In the genomic region with DNA sequence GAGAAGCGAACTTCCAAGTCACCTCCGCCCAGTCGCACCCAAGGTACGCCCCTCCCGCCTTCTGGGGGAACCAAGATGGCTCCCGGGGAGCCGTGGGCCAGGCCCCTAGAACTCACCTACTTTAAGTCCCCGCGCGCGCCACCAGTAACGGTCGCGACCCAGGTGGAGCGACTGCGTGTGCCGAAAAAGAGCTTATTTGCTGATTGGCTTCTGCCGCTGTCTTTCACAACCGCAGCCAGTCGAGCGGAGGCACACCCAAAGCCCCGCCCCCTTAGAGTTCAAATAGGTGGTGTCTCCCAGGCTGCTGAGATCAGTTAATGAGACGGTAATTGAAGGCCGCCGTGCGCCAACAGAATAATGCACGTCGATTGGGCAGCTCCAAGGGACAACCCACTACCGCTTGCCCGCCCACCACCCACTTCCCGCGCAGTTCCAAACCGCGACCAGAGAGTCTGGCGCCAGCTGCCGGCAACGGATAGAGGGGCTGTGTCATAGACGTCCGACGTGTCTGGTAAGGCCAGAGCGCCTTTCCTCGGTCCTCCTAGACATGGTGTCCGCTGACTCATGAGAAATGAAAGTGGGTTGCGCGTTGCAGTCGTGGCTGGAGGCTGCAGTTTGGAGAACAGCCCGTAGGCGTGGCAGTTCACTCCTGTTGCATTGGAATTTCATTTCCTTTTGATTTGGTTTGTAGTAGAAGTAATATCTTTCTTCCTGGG, we compare ENCODE assay signal across 1 cellular context.
TF ChIP-seq lines count a peak whose summit lies in the region.

A gene with protein sequence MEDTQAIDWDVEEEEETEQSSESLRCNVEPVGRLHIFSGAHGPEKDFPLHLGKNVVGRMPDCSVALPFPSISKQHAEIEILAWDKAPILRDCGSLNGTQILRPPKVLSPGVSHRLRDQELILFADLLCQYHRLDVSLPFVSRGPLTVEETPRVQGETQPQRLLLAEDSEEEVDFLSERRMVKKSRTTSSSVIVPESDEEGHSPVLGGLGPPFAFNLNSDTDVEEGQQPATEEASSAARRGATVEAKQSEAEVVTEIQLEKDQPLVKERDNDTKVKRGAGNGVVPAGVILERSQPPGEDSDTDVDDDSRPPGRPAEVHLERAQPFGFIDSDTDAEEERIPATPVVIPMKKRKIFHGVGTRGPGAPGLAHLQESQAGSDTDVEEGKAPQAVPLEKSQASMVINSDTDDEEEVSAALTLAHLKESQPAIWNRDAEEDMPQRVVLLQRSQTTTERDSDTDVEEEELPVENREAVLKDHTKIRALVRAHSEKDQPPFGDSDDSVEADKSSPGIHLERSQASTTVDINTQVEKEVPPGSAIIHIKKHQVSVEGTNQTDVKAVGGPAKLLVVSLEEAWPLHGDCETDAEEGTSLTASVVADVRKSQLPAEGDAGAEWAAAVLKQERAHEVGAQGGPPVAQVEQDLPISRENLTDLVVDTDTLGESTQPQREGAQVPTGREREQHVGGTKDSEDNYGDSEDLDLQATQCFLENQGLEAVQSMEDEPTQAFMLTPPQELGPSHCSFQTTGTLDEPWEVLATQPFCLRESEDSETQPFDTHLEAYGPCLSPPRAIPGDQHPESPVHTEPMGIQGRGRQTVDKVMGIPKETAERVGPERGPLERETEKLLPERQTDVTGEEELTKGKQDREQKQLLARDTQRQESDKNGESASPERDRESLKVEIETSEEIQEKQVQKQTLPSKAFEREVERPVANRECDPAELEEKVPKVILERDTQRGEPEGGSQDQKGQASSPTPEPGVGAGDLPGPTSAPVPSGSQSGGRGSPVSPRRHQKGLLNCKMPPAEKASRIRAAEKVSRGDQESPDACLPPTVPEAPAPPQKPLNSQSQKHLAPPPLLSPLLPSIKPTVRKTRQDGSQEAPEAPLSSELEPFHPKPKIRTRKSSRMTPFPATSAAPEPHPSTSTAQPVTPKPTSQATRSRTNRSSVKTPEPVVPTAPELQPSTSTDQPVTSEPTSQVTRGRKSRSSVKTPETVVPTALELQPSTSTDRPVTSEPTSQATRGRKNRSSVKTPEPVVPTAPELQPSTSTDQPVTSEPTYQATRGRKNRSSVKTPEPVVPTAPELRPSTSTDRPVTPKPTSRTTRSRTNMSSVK (N-terminal part only) (minus strand): TSS at position 153 of the 716 bp plus-strand sequence. CDS start 2,106 bp downstream, outside the sequence.

TF ChIP-seq in K562, 482 proteins besides CTCF, POLR2A, EP300 and RAD21 (continued from another document and continues in another):
- TF ChIP-seq SNAPC5 (CRISPR knock-in tag; IDR thresholded peaks at IDR 0.05) (no peak), NCOA2 (IDR thresholded peaks at IDR 0.05; ENCODE audit: partially characterized antibody in 2 of 2) (no peak), XRCC5 (IDR thresholded peaks at IDR 0.05; ENCODE audit: low read depth, low read length) (peak; percentile 95), KLF6 (CRISPR knock-in tag; IDR thresholded peaks at IDR 0.05; ENCODE audit: borderline replicate concordance) (peak; percentile 96), ZBTB11 (CRISPR knock-in tag; IDR thresholded peaks at IDR 0.05) (peak in 1 of 3 experiments; percentile 57; a peak in 1 of 6 replicates), BACH1 (tag; IDR thresholded peaks at IDR 0.05) (peak; percentile 95), TAF1 (IDR thresholded peaks at IDR 0.05; ENCODE audit: control insufficient read depth, extremely low read depth, insufficient read depth, low read length, severe bottlenecking) (peak; percentile 96), ZFP30 (CRISPR knock-in tag; IDR thresholded peaks at IDR 0.05; ENCODE audit: borderline replicate concordance) (no peak), MAFK (IDR thresholded peaks at IDR 0.05; ENCODE audit: low read length) (peak; percentile 98), E2F5 (CRISPR knock-in tag; IDR thresholded peaks at IDR 0.05) (peak; percentile 83; the same call in 1 of the 2 replicates), ZNF655 (CRISPR knock-in tag; IDR thresholded peaks at IDR 0.05) (no peak), MBD2 (IDR thresholded peaks at IDR 0.05; ENCODE audit: borderline replicate concordance, low read depth) (peak; percentile 95), RB1 (IDR thresholded peaks at IDR 0.05; ENCODE audit: low read depth) (peak; percentile 100), GATA2 (CRISPR knock-in tag; IDR thresholded peaks at IDR 0.05) (peak; percentile 20; the same call in 1 of the 2 replicates), HDAC1 (IDR thresholded peaks at IDR 0.05) (peak in 1 of 2 experiments; percentile 82; a peak in 2 of 4 replicates), ZBTB40 (IDR thresholded peaks at IDR 0.05) (no peak), ZBTB40 (CRISPR knock-in tag; IDR thresholded peaks at IDR 0.05) (no peak), ZNF282 (CRISPR knock-in tag; IDR thresholded peaks at IDR 0.05) (no peak), ZNF778 (CRISPR knock-in tag; IDR thresholded peaks at IDR 0.05) (no peak), TEAD4 (IDR thresholded peaks at IDR 0.05; ENCODE audit: low read length) (peak; percentile 66), TEAD4 (CRISPR knock-in tag; IDR thresholded peaks at IDR 0.05; ENCODE audit: borderline replicate concordance) (no peak), TFAP4 (CRISPR knock-in tag; IDR thresholded peaks at IDR 0.05; ENCODE audit: borderline replicate concordance) (peak; percentile 100), FIP1L1 (IDR thresholded peaks at IDR 0.05; ENCODE audit: low read depth, low read length, poor library complexity, severe bottlenecking) (no peak), MXI1 (IDR thresholded peaks at IDR 0.05; ENCODE audit: low read depth, low read length) (no peak; the same call in 1 of the 2 replicates), ZNF431 (CRISPR knock-in tag; IDR thresholded peaks at IDR 0.05) (0 out of 2 replicates have a peak, but pooled peaks have one; percentile 63), ETV5 (CRISPR knock-in tag; IDR thresholded peaks at IDR 0.05; ENCODE audit: low read depth) (peak; percentile 94), ZBTB12 (CRISPR knock-in tag; IDR thresholded peaks at IDR 0.05) (peak; percentile 66), BRCA1 (IDR thresholded peaks at IDR 0.05) (no peak), BRCA1 (CRISPR knock-in tag; IDR thresholded peaks at IDR 0.05) (no peak), TEAD2 (tag; IDR thresholded peaks at IDR 0.05) (no peak), ZNF780A (CRISPR knock-in tag; IDR thresholded peaks at IDR 0.05) (no peak), YBX1 (IDR thresholded peaks at IDR 0.05) (no peak), HDAC2 (IDR thresholded peaks at IDR 0.05) (peak; percentile 45; the same call in 1 of the 2 replicates), ZNF699 (CRISPR knock-in tag; IDR thresholded peaks at IDR 0.05; ENCODE audit: insufficient replicate concordance) (no peak)
